8 cellular contexts compared by ENCODE assay signal in the genomic region with DNA sequence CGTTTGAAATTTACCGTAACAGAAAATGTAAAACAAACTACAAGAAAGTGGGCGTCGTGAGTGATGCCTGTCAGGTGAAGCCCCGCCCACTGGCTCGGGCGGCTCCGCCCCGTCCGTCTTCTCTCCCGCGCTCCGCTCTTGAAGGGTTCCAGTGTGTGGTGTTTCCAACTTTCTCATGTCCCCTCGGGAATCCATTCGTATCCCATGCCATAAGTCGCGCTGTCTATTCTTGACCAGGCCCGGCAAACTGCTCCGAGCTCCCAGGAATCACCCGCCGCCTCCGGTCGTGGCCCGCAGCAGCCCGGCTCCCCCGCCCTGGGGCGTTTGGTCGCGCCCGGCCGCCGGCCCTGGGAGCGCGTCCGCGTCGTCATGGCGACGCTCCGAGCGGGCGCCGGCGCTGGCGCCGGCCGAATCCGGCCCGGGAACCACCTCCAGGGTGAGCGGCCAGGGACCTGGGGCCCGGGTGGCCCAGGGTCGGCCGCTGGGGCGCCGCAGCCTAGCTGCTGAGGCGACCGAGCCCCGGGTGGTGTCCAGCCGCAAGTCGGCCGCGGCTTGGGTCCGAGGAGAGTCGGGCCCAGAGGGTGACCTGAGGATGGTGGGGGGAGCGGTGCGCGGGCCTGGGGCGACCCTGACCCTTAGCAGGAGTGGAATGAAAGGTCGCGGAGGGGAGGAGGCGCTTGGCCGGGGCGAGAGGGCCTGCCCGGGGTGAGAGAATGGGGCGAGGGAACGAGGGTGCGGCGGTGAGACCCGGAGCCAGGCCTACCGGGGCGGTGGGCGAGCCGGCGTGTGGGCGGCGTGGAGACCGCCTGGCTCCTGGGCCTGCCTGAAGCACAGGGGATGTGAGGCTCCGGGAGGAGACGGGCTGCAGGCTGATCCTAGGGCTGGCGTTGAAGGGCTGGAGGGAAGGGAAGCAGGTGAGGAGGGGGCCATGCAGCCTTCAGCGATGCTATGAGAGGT. TPM values are rescaled to one million over a fixed set of nuclear protein-coding genes. Genes with fewer than 3 reads are reported as not detected.
A peak's percentile ranks its signal among the peaks of the same experiment; 100 is the strongest.
DNase-seq lines count a peak whose midpoint lies in the region; ATAC-seq and TF ChIP-seq lines count a peak whose summit lies in the region.

Gene CFAP221, plus strand, starts transcription at position 375 of the 957 bp plus-strand sequence. CDS start 1,683 bp downstream, outside the sequence.

- H3K9me3 ChIP-seq in HUES6 (ENCODE audit: control insufficient read depth, insufficient read depth, low read depth, low read length) (peaks cover 4% of the 10 kb centered on the region; the same call in 1 of the 2 replicates), iPS-15b (ENCODE audit: control insufficient read depth, insufficient read depth, low read length) (no peaks in the 10 kb centered on the region)

- TF ChIP-seq CTCF in brain (conservative IDR thresholded peaks at IDR 0.05) (no peak), retinal pigment epithelial cell (conservative IDR thresholded peaks at IDR 0.05; ENCODE audit: low read depth, low read length) (no peak)

- H3K9ac ChIP-seq in HUES6 (ENCODE audit: low read length) (peak within 1 kb of the TSS; percentile 97), iPS-15b (ENCODE audit: low read depth, low read length) (peak within 1 kb of the TSS; percentile 96)

- H3K4me3 ChIP-seq in HUES6 (ENCODE audit: low read depth, low read length) (peak within 1 kb of the TSS; percentile 79), iPS-15b (ENCODE audit: low read depth, low read length) (peak within 1 kb of the TSS; percentile 76), retinal pigment epithelial cell (ENCODE audit: low read length) (peak within 1 kb of the TSS; percentile 74)

- peaks cover 6% of the 10 kb centered on the region; the same call in 1 of the 2 replicates for H3K4me1 ChIP-seq in HUES6 (ENCODE audit: control insufficient read depth, insufficient read depth, low read length)
- no peaks in the 10 kb centered on the region for H3K4me1 ChIP-seq in iPS-15b (ENCODE audit: control insufficient read depth, insufficient read depth, low read length)

- H3K9me3 Mint-ChIP-seq in brain: peaks cover 0 to 6% (median 0%) of the 10 kb centered on the region in 5 experiments

- peak; percentile 56 for DNase-seq in CD1c-positive myeloid dendritic cell (ENCODE audit: extremely low spot score)
- peak; percentile 49 for DNase-seq in SK-N-DZ (ENCODE audit: low spot score)
- peak; percentile 39 for DNase-seq in retinal pigment epithelial cell (ENCODE audit: low read depth)

- peaks cover 21% of the 10 kb centered on the region for H3K4me1 Mint-ChIP-seq in brain

- peaks cover 9% of the 10 kb centered on the region for H3K27me3 ChIP-seq in HUES6 (ENCODE audit: control insufficient read depth, insufficient read depth, low read length)
- peaks cover 7% of the 10 kb centered on the region for H3K27me3 ChIP-seq in iPS-15b (ENCODE audit: control insufficient read depth, insufficient read depth, low read length)

- H3K36me3 Mint-ChIP-seq in brain: no peaks in the 10 kb centered on the region

- peak within 1 kb of the TSS in 4 of 5 experiments; percentile 9 to 97 (median 76) for H3K27ac Mint-ChIP-seq in brain

- H3K36me3 ChIP-seq in HUES6 (ENCODE audit: control insufficient read depth, insufficient read depth, low read length) (no peaks in the 10 kb centered on the region), iPS-15b (ENCODE audit: control insufficient read depth, insufficient read depth, low read length) (no peaks in the 10 kb centered on the region)

- H3K4me3 Mint-ChIP-seq in brain: peak within 1 kb of the TSS; percentile 86 to 91 (median 90)

- peaks cover 75% of the 10 kb centered on the region for H3K27me3 Mint-ChIP-seq in brain

- H3K27ac ChIP-seq in HUES6 (ENCODE audit: low read depth, low read length): peak within 1 kb of the TSS; percentile 83; the same call in 1 of the 2 replicates

- peak; percentile 88 for ATAC-seq in GM19452 (IDR thresholded peaks at IDR 0.05; ENCODE audit: unreplicated experiment)
- no peak for ATAC-seq in GM21447 (IDR thresholded peaks at IDR 0.05; ENCODE audit: unreplicated experiment)

RNA-seq across cellular contexts. Expression of gene CFAP221, which starts in this region (rescaled TPM):
- polyA plus RNA-seq in SK-N-DZ (2014; cell fraction: cytosol; rRNA removed): 0.10 and 0.31 TPM in 2 replicates
- polyA plus RNA-seq in SK-N-DZ (2014; cell fraction: nucleus; rRNA removed): not detected in 2 replicates
- polyA plus RNA-seq in brain (ENCODE audit: insufficient read depth, low read depth, low replicate concordance): 1.1 TPM
